Comparison of ENCODE assay signal across 8 cellular contexts in genomic region chr10:95242581-95243317, GRCh38. TPM values are rescaled to one million over a fixed set of nuclear protein-coding genes. Genes with fewer than 3 reads are reported as not detected.
DNase-seq lines count a peak whose midpoint lies in the region; ATAC-seq and TF ChIP-seq lines count a peak whose summit lies in the region.

No MANE protein-coding gene starts in this region.

- H3K36me3 ChIP-seq in right lobe of liver = peaks cover 3 to 61% (median 16%) of the 10 kb centered on the region in 4 donors

- H3K9me3 ChIP-seq in right lobe of liver = no peaks in the 10 kb centered on the region
- H3K9me3 ChIP-seq in T-helper 17 cell (ENCODE audit: control insufficient read depth, low read length, poor library complexity, severe bottlenecking) = no peaks in the 10 kb centered on the region

- H3K27me3 ChIP-seq in right lobe of liver = no peaks in the 10 kb centered on the region

- H3K27ac Mint-ChIP-seq in T-helper 17 cell = no peak overlapping the region

- no peak for TF ChIP-seq POLR2A in right lobe of liver (IDR thresholded peaks at IDR 0.05)

- ATAC-seq in right lobe of liver (peak; percentile 56 to 87 (median 81)), T-helper 17 cell (no peak), GM21737 (IDR thresholded peaks at IDR 0.05; ENCODE audit: unreplicated experiment) (no peak)

- H3K4me1 Mint-ChIP-seq in T-helper 17 cell = no peaks in the 10 kb centered on the region

- no peak overlapping the region for H3K4me3 Mint-ChIP-seq in T-helper 17 cell

- peaks cover 0 to 7% (median 0%) of the 10 kb centered on the region in 4 donors for H3K4me1 ChIP-seq in right lobe of liver

- no peak overlapping the region for H3K27ac ChIP-seq in right lobe of liver

- DNase-seq in AG10803 (ENCODE audit: low read depth) (peak; percentile 68), GM03348 (ENCODE audit: low spot score) (peak; percentile 73), NCI-H748 (lab: John Stamatoyannopoulos, UW; ENCODE audit: unreplicated experiment) (peak; percentile 52), T47D (ENCODE audit: low read depth in 1 of 2, low spot score in 1 of 2) (peak; percentile 73 to 78), right lobe of liver (no peak), middle frontal gyrus (ENCODE audit: extremely low spot score, low spot score) (no peak), T-helper 17 cell (no peak)

- H3K4me3 ChIP-seq in AG10803 (ENCODE audit: low read length) (no peak overlapping the region), right lobe of liver (no peak overlapping the region)

- in situ Hi-C loops in T47D (cut with HindIII; ENCODE audit: low pct_unique_long_range_greater_than_20kb, low sequenced_read_pairs) = no loop called here

- WGBS in right lobe of liver (ENCODE audit: insufficient coverage, low coverage, low lambda C conversion rate, missing lambda C conversion rate) = 48% methylated on average over 4 of the region's 8 CpGs

- intact Hi-C loops in right lobe of liver (cut with DNase I) = loop anchor here in 1 of 2 donors (10.0 kb wide), 1 partner anchor 122 kb away; no protein-coding TSS in a partner anchor

- TF ChIP-seq CTCF in AG10803 (conservative IDR thresholded peaks at IDR 0.05; ENCODE audit: low read length) (peak; percentile 87), right lobe of liver (IDR thresholded peaks at IDR 0.05) (peak; percentile 39 to 68 (median 58))

- H3K27me3 Mint-ChIP-seq in T-helper 17 cell = peaks cover 17% of the 10 kb centered on the region

- no peaks in the 10 kb centered on the region for H3K36me3 Mint-ChIP-seq in T-helper 17 cell (ENCODE audit: low read depth)

RNA-seq across cellular contexts. Expression of gene PDLIM1, which starts 48.1 kb away (rescaled TPM):
- total RNA-seq in right lobe of liver = 100 to 1,000 TPM in 1 of 6 experiments, 10 to 100 TPM in 5; 63.9 to 105 (median 82.1) TPM
- total RNA-seq in T-helper 17 cell = 10 to 100 TPM in 1 of 2 donors, 1 to 10 TPM in 1; 8.3 to 44.4 TPM

RNA-seq across cellular contexts. Expression of gene ACSM6, which starts 48.7 kb away (rescaled TPM):
- under 1 TPM in 1 of 6 experiments, not detected in 5; 0.12 TPM for total RNA-seq in right lobe of liver
- not detected for total RNA-seq in T-helper 17 cell

Comparison
In these comparisons a context has a peak if more than half of its experiments do, and no peak if none do; other contexts are left out.
1. DNase-seq: peak in AG10803 (single experiment), GM03348 (single experiment), NCI-H748 (single experiment) and T47D (2 of 2); none in right lobe of liver (0 of 3), middle frontal gyrus (single experiment) and T-helper 17 cell (0 of 3).
2. ATAC-seq: peak in right lobe of liver (4 of 4); none in T-helper 17 cell (single experiment) and GM21737 (single experiment).